ENCODE assay signal across 17 cellular contexts in genomic region chr7:103307487-103308231, GRCh38. TPM values are rescaled to one million over a fixed set of nuclear protein-coding genes. Genes with fewer than 3 reads are reported as not detected.
A peak's percentile ranks its signal among the peaks of the same experiment; 100 is the strongest.
DNase-seq lines count a peak whose midpoint lies in the region; ATAC-seq and TF ChIP-seq lines count a peak whose summit lies in the region.
"Had no signal": no experiment of that assay in that cellular context is flagged by ENCODE, and none has a peak within 500 bp of the region (broad histone marks: within the 10 kb centered on the region; RNA-seq: fewer than 3 reads in every experiment).

No MANE protein-coding gene starts in this region.

- peaks cover 27% of the 10 kb centered on the region for H3K4me1 Mint-ChIP-seq in activated T-cell treated with anti-CD3 and anti-CD28 coated beads, Interleukin-2, amount 50 U/mL, for 72 hours (ENCODE audit: low read depth)
- peaks cover 27% of the 10 kb centered on the region for H3K4me1 Mint-ChIP-seq in activated naive CD8-positive, alpha-beta T cell treated with anti-CD3 and anti-CD28 coated beads for 36 hours
- H3K4me1 Mint-ChIP-seq in natural killer cell treated with Interleukin-12 subunit alpha and Interleukin-12 subunit beta and Interleukin-15 and Interleukin-18, amount 100 ng/mL, for 72 hours (ENCODE audit: low read depth in 2 of 2) = peaks cover 4 to 5% of the 10 kb centered on the region in 2 donors

- H3K36me3 ChIP-seq in neutrophil = peaks cover 86% of the 10 kb centered on the region

- H3K27ac ChIP-seq in neutrophil = peak overlapping the region; percentile 58
- H3K27ac ChIP-seq: cardiac muscle cell, WERI-Rb-1 had no signal

- H3K27me3 Mint-ChIP-seq in activated T-cell treated with anti-CD3 and anti-CD28 coated beads, Interleukin-2, amount 50 U/mL, for 72 hours (ENCODE audit: low read depth) = no peaks in the 10 kb centered on the region
- H3K27me3 Mint-ChIP-seq in activated naive CD8-positive, alpha-beta T cell treated with anti-CD3 and anti-CD28 coated beads for 36 hours = no peaks in the 10 kb centered on the region
- H3K27me3 Mint-ChIP-seq in natural killer cell treated with Interleukin-12 subunit alpha and Interleukin-12 subunit beta and Interleukin-15 and Interleukin-18, amount 100 ng/mL, for 72 hours = no peaks in the 10 kb centered on the region
- H3K27me3 Mint-ChIP-seq: activated CD8-positive, alpha-beta memory T cell treated with anti-CD3 and anti-CD28 coated beads, Interleukin-2, amount 10 ng/mL, durations not matched to agents 7 days and 5 days had no signal

- peaks cover 14 to 16% of the 10 kb centered on the region in 2 experiments for H3K4me1 ChIP-seq in neutrophil (ENCODE audit: control insufficient read depth in 1 of 2, insufficient read depth in 1 of 2, low read depth in 1 of 2, low read length in 1 of 2)

- H3K4me3 Mint-ChIP-seq in activated T-cell treated with anti-CD3 and anti-CD28 coated beads, Interleukin-2, amount 50 U/mL, for 72 hours = no peak overlapping the region
- no peak overlapping the region for H3K4me3 Mint-ChIP-seq in activated naive CD8-positive, alpha-beta T cell treated with anti-CD3 and anti-CD28 coated beads for 36 hours
- no peak overlapping the region for H3K4me3 Mint-ChIP-seq in natural killer cell treated with Interleukin-12 subunit alpha and Interleukin-12 subunit beta and Interleukin-15 and Interleukin-18, amount 100 ng/mL, for 72 hours
- H3K4me3 Mint-ChIP-seq: activated CD8-positive, alpha-beta memory T cell treated with anti-CD3 and anti-CD28 coated beads, Interleukin-2, amount 10 ng/mL, durations not matched to agents 7 days and 5 days had no signal

- H3K27ac Mint-ChIP-seq in activated T-cell treated with anti-CD3 and anti-CD28 coated beads, Interleukin-2, amount 50 U/mL, for 72 hours = peak overlapping the region; percentile 12
- H3K27ac Mint-ChIP-seq in activated naive CD8-positive, alpha-beta T cell treated with anti-CD3 and anti-CD28 coated beads for 36 hours = peak overlapping the region; percentile 45
- no peak overlapping the region for H3K27ac Mint-ChIP-seq in natural killer cell treated with Interleukin-12 subunit alpha and Interleukin-12 subunit beta and Interleukin-15 and Interleukin-18, amount 100 ng/mL, for 72 hours
- H3K27ac Mint-ChIP-seq: activated CD8-positive, alpha-beta memory T cell treated with anti-CD3 and anti-CD28 coated beads, Interleukin-2, amount 10 ng/mL, durations not matched to agents 7 days and 5 days had no signal

- ATAC-seq in activated T-cell treated with anti-CD3 and anti-CD28 coated beads, Interleukin-2, amount 50 U/mL, for 72 hours (replicated peaks in 1 of 2) = no peak
- ATAC-seq in GM18909 (IDR thresholded peaks at IDR 0.05; ENCODE audit: poor library complexity, unreplicated experiment) = peak; percentile 54
- ATAC-seq in natural killer cell treated with Interleukin-12 subunit alpha and Interleukin-12 subunit beta and Interleukin-15 and Interleukin-18, amount 100 ng/mL, for 72 hours = no peak
- ATAC-seq: activated CD8-positive, alpha-beta memory T cell treated with anti-CD3 and anti-CD28 coated beads, Interleukin-2, amount 10 ng/mL, durations not matched to agents 7 days and 5 days had no signal

- peaks cover 5 to 44% of the 10 kb centered on the region in 2 donors for H3K36me3 Mint-ChIP-seq in activated T-cell treated with anti-CD3 and anti-CD28 coated beads, Interleukin-2, amount 50 U/mL, for 72 hours (ENCODE audit: insufficient read depth in 2 of 2)
- peaks cover 35% of the 10 kb centered on the region for H3K36me3 Mint-ChIP-seq in activated naive CD8-positive, alpha-beta T cell treated with anti-CD3 and anti-CD28 coated beads for 36 hours
- H3K36me3 Mint-ChIP-seq in natural killer cell treated with Interleukin-12 subunit alpha and Interleukin-12 subunit beta and Interleukin-15 and Interleukin-18, amount 100 ng/mL, for 72 hours = peaks cover 26% of the 10 kb centered on the region

- H3K9me3 Mint-ChIP-seq in activated T-cell treated with anti-CD3 and anti-CD28 coated beads, Interleukin-2, amount 50 U/mL, for 72 hours = no peaks in the 10 kb centered on the region
- H3K9me3 Mint-ChIP-seq in activated naive CD8-positive, alpha-beta T cell treated with anti-CD3 and anti-CD28 coated beads for 36 hours = peaks cover 7% of the 10 kb centered on the region
- no peaks in the 10 kb centered on the region for H3K9me3 Mint-ChIP-seq in natural killer cell treated with Interleukin-12 subunit alpha and Interleukin-12 subunit beta and Interleukin-15 and Interleukin-18, amount 100 ng/mL, for 72 hours

- TF ChIP-seq CTCF in neutrophil (IDR thresholded peaks at IDR 0.05) = no peak

- no peaks in the 10 kb centered on the region for H3K9me3 ChIP-seq in neutrophil

- H3K4me3 ChIP-seq in neutrophil (ENCODE audit: low read depth in 1 of 2, low read length in 1 of 2) = no peak overlapping the region
- H3K4me3 ChIP-seq: cardiac muscle cell had no signal

- H3K27me3 ChIP-seq in neutrophil = no peaks in the 10 kb centered on the region
- H3K27me3 ChIP-seq: cardiac muscle cell had no signal

- no peak for DNase-seq in activated T-cell treated with anti-CD3 and anti-CD28 coated beads, Interleukin-2, amount 50 U/mL, for 72 hours
- DNase-seq in activated T-cell treated with anti-CD3 and anti-CD28 coated beads for 4 hours = no peak
- DNase-seq in activated naive CD8-positive, alpha-beta T cell treated with anti-CD3 and anti-CD28 coated beads for 36 hours = no peak
- DNase-seq in NCI-H146 (lab: John Stamatoyannopoulos, UW) = no peak
- no peak for DNase-seq in natural killer cell treated with Interleukin-12 subunit alpha and Interleukin-12 subunit beta and Interleukin-15 and Interleukin-18, amount 100 ng/mL, for 72 hours (ENCODE audit: low spot score)
- DNase-seq in GDM1 (lab: John Stamatoyannopoulos, UW) = no peak
- DNase-seq: ACHN; activated CD8-positive, alpha-beta memory T cell treated with anti-CD3 and anti-CD28 coated beads, Interleukin-2, amount 10 ng/mL, durations not matched to agents 7 days and 5 days; effector CD8-positive, alpha-beta T cell; HCEC 1CT; hypothalamus; NCI-H2081 treated with DMSO at 0.1 percent for 48 hours; SW 1271; WERI-Rb-1 had no signal

RNA-seq across cellular contexts. Expression of gene PMPCB, which starts 10.4 kb away (rescaled TPM):
- 10 to 100 TPM; 89.7 to 96.1 TPM for total RNA-seq in activated T-cell treated with anti-CD3 and anti-CD28 coated beads, Interleukin-2, amount 50 U/mL, for 72 hours
- 10 to 100 TPM; 90.3 to 91.9 TPM for total RNA-seq in activated naive CD8-positive, alpha-beta T cell treated with anti-CD3 and anti-CD28 coated beads for 36 hours
- 10 to 100 TPM; 55.6 to 62.9 TPM for total RNA-seq in natural killer cell treated with Interleukin-12 subunit alpha and Interleukin-12 subunit beta and Interleukin-15 and Interleukin-18, amount 100 ng/mL, for 72 hours

RNA-seq across cellular contexts. Expression of gene DNAJC2, which starts 36.9 kb away (rescaled TPM):
- total RNA-seq in activated T-cell treated with anti-CD3 and anti-CD28 coated beads, Interleukin-2, amount 50 U/mL, for 72 hours = 10 to 100 TPM; 37.5 to 43.6 TPM
- total RNA-seq in activated naive CD8-positive, alpha-beta T cell treated with anti-CD3 and anti-CD28 coated beads for 36 hours = 10 to 100 TPM; 61.5 to 66.8 TPM
- total RNA-seq in natural killer cell treated with Interleukin-12 subunit alpha and Interleukin-12 subunit beta and Interleukin-15 and Interleukin-18, amount 100 ng/mL, for 72 hours = 10 to 100 TPM; 34.4 to 68.4 TPM

RNA-seq across cellular contexts. Expression of gene PSMC2, which starts 39.8 kb away (rescaled TPM):
- 100 to 1,000 TPM; 132 to 166 TPM for total RNA-seq in activated T-cell treated with anti-CD3 and anti-CD28 coated beads, Interleukin-2, amount 50 U/mL, for 72 hours
- total RNA-seq in activated naive CD8-positive, alpha-beta T cell treated with anti-CD3 and anti-CD28 coated beads for 36 hours = 100 to 1,000 TPM; 168 to 170 TPM
- 100 to 1,000 TPM; 139 to 188 TPM for total RNA-seq in natural killer cell treated with Interleukin-12 subunit alpha and Interleukin-12 subunit beta and Interleukin-15 and Interleukin-18, amount 100 ng/mL, for 72 hours

Comparison
In these comparisons a context has a peak if more than half of its experiments do, and no peak if none do; other contexts are left out.
1. H3K27ac Mint-ChIP-seq: peak in activated T-cell treated with anti-CD3 and anti-CD28 coated beads, Interleukin-2, amount 50 U/mL, for 72 hours (single experiment) and activated naive CD8-positive, alpha-beta T cell treated with anti-CD3 and anti-CD28 coated beads for 36 hours (single experiment); none in natural killer cell treated with Interleukin-12 subunit alpha and Interleukin-12 subunit beta and Interleukin-15 and Interleukin-18, amount 100 ng/mL, for 72 hours (0 of 2).